Comparison of ENCODE assay signal across 14 cellular contexts in the genomic region with DNA sequence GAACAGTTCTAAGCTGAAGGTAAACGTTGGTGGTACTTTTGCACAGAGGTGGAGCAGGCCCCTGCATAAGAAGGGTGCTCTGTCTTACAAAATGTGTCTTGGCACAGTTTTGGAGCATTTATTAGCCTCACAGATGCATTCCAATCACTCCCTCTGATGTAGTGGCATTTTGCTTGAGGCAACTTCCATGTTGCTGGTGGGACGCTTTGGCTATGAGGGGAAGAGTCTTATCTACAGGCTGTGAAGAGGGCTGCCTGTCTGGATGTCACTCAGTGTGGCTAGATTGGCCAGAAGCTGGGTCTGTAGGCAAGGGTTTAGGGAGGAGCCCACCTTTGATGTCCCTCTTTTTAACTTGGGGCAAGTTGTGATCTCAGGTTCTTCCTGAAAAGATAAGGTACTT. TPM values are rescaled to one million over a fixed set of nuclear protein-coding genes. Genes with fewer than 3 reads are reported as not detected.
DNase-seq lines count a peak whose midpoint lies in the region; ATAC-seq and TF ChIP-seq lines count a peak whose summit lies in the region.
"Had no signal": no experiment of that assay in that cellular context is flagged by ENCODE, and none has a peak within 500 bp of the region (broad histone marks: within the 10 kb centered on the region; RNA-seq: fewer than 3 reads in every experiment).

No MANE protein-coding gene starts in this region.

- TF ChIP-seq POLR2A in uterus (IDR thresholded peaks at IDR 0.05) = no peak

- DNase-seq in left ventricle myocardium inferior (no peak), left cardiac atrium (no peak), uterus (no peak), amniotic stem cell (lab: John Stamatoyannopoulos, UW) (no peak)
- no peak for DNase-seq in activated naive CD8-positive, alpha-beta T cell treated with anti-CD3 and anti-CD28 coated beads, Interleukin-2, amount 10 ng/mL, durations not matched to agents 7 days and 5 days
- DNase-seq in activated CD4-positive, CD25-positive, alpha-beta regulatory T cell treated with anti-CD3 and anti-CD28 coated beads, Interleukin-2, amount 50 U/mL, for 72 hours = no peak
- DNase-seq: GF-D8, Kasumi-1, midbrain, NCI-H345 had no signal

- H3K4me1 ChIP-seq in left ventricle myocardium inferior (peaks cover 76% of the 10 kb centered on the region), mesodermal cell (ENCODE audit: control insufficient read depth, insufficient read depth, low read length, poor library complexity, severe bottlenecking) (peaks cover 23% of the 10 kb centered on the region), uterus (peaks cover 0 to 7% of the 10 kb centered on the region in 2 donors)

- 44 to 54% methylated on average over 1 to 2 of the region's 2 CpGs for WGBS in mesodermal cell (ENCODE audit: insufficient coverage in 2 of 2), 2 experiments

- H3K4me3 ChIP-seq in left ventricle myocardium inferior = no peak overlapping the region
- no peak overlapping the region for H3K4me3 ChIP-seq in mesodermal cell (ENCODE audit: extremely low read depth, insufficient read depth, low read length, poor library complexity, severe bottlenecking)
- no peak overlapping the region for H3K4me3 ChIP-seq in uterus

- peaks cover 38% of the 10 kb centered on the region for H3K4me1 Mint-ChIP-seq in activated naive CD8-positive, alpha-beta T cell treated with anti-CD3 and anti-CD28 coated beads, Interleukin-2, amount 10 ng/mL, durations not matched to agents 7 days and 5 days

- POLR2A ChIA-PET in activated naive CD8-positive, alpha-beta T cell treated with anti-CD3 and anti-CD28 coated beads, Interleukin-2, amount 10 ng/mL, durations not matched to agents 7 days and 5 days (lab: Charles Lee) = interaction anchor here (0.8 to 8.2 kb wide), 4 partner anchors 14 to 57 kb away, joined by 3 to 79 read pairs (median 4); no protein-coding TSS in a partner anchor

- ATAC-seq in left cardiac atrium (no peak), HG02763 (IDR thresholded peaks at IDR 0.05; ENCODE audit: unreplicated experiment) (no peak)
- ATAC-seq in activated naive CD8-positive, alpha-beta T cell treated with anti-CD3 and anti-CD28 coated beads, Interleukin-2, amount 10 ng/mL, durations not matched to agents 7 days and 5 days (ENCODE audit: low read depth) = no peak

- TF ChIP-seq CTCF in left ventricle myocardium inferior (IDR thresholded peaks at IDR 0.05; ENCODE audit: borderline replicate concordance) (no peak), uterus (IDR thresholded peaks at IDR 0.05) (no peak)

- no peaks in the 10 kb centered on the region for H3K27me3 Mint-ChIP-seq in activated naive CD8-positive, alpha-beta T cell treated with anti-CD3 and anti-CD28 coated beads, Interleukin-2, amount 10 ng/mL, durations not matched to agents 7 days and 5 days
- H3K27me3 Mint-ChIP-seq: activated CD4-positive, alpha-beta T cell treated with anti-CD3 and anti-CD28 coated beads for 36 hours had no signal

- peak overlapping the region; percentile 56 for H3K27ac ChIP-seq in left ventricle myocardium inferior (replicated peaks)
- H3K27ac ChIP-seq in mesodermal cell (ENCODE audit: low read depth, low read length, severe bottlenecking) = peak overlapping the region; percentile 36
- peak overlapping the region; percentile 59 to 68 for H3K27ac ChIP-seq in uterus

- no peaks in the 10 kb centered on the region for H3K9me3 Mint-ChIP-seq in activated naive CD8-positive, alpha-beta T cell treated with anti-CD3 and anti-CD28 coated beads, Interleukin-2, amount 10 ng/mL, durations not matched to agents 7 days and 5 days

- intact Hi-C loops in left ventricle myocardium inferior (cut with micrococcal nuclease) = no loop called here
- intact Hi-C loops in left cardiac atrium (cut with DNase I) = loop anchor here in 1 of 2 donors (10.0 kb wide), 1 partner anchor 108 kb away; a partner anchor contains a TSS
- intact Hi-C loops in uterus (cut with DNase I; ENCODE audit: low total_unique reads) = no loop called here

- H3K27ac Mint-ChIP-seq in activated naive CD8-positive, alpha-beta T cell treated with anti-CD3 and anti-CD28 coated beads, Interleukin-2, amount 10 ng/mL, durations not matched to agents 7 days and 5 days = peak overlapping the region; percentile 44
- H3K27ac Mint-ChIP-seq: activated CD4-positive, alpha-beta T cell treated with anti-CD3 and anti-CD28 coated beads for 36 hours had no signal

- H3K36me3 Mint-ChIP-seq in activated naive CD8-positive, alpha-beta T cell treated with anti-CD3 and anti-CD28 coated beads, Interleukin-2, amount 10 ng/mL, durations not matched to agents 7 days and 5 days = peaks cover 21% of the 10 kb centered on the region

- H3K4me3 Mint-ChIP-seq in activated naive CD8-positive, alpha-beta T cell treated with anti-CD3 and anti-CD28 coated beads, Interleukin-2, amount 10 ng/mL, durations not matched to agents 7 days and 5 days = no peak overlapping the region
- H3K4me3 Mint-ChIP-seq: activated CD4-positive, alpha-beta T cell treated with anti-CD3 and anti-CD28 coated beads for 36 hours had no signal

- no peaks in the 10 kb centered on the region for H3K27me3 ChIP-seq in left ventricle myocardium inferior (ENCODE audit: low read depth)
- no peaks in the 10 kb centered on the region for H3K27me3 ChIP-seq in uterus

- H3K36me3 ChIP-seq in left ventricle myocardium inferior (no peaks in the 10 kb centered on the region), mesodermal cell (ENCODE audit: control insufficient read depth, insufficient read depth, low read length) (peaks cover 26% of the 10 kb centered on the region), uterus (no peaks in the 10 kb centered on the region)

- H3K9me3 ChIP-seq in left ventricle myocardium inferior (replicated peaks) (no peaks in the 10 kb centered on the region), mesodermal cell (ENCODE audit: control insufficient read depth, low read length) (no peaks in the 10 kb centered on the region), uterus (no peaks in the 10 kb centered on the region)

RNA-seq across cellular contexts. Expression of a gene that starts 2.6 kb away (rescaled TPM):
- 17.1 TPM for total RNA-seq in left ventricle myocardium inferior
- total RNA-seq in left cardiac atrium = 10 to 100 TPM; 23.3 to 43.8 TPM
- 10 to 100 TPM; 51.7 to 53.6 TPM for total RNA-seq in activated naive CD8-positive, alpha-beta T cell treated with anti-CD3 and anti-CD28 coated beads, Interleukin-2, amount 10 ng/mL, durations not matched to agents 7 days and 5 days
- polyA plus RNA-seq in mesodermal cell (2013, experiment 1 of 2) = 40.2 TPM
- polyA plus RNA-seq in mesodermal cell (2013, experiment 2 of 2) = 31.4 TPM
- 10 to 100 TPM; 18.9 to 80.5 (median 46.3) TPM for total RNA-seq in uterus

RNA-seq across cellular contexts. Expression of a gene that starts 18.7 kb away (rescaled TPM):
- total RNA-seq in left ventricle myocardium inferior = 0.55 TPM
- 1 to 10 TPM; 1.3 to 1.9 TPM for total RNA-seq in left cardiac atrium
- total RNA-seq in activated naive CD8-positive, alpha-beta T cell treated with anti-CD3 and anti-CD28 coated beads, Interleukin-2, amount 10 ng/mL, durations not matched to agents 7 days and 5 days = 10 to 100 TPM; 67.9 to 75.2 TPM
- 27.1 TPM for polyA plus RNA-seq in mesodermal cell (2013, experiment 1 of 2)
- 24.8 TPM for polyA plus RNA-seq in mesodermal cell (2013, experiment 2 of 2)
- total RNA-seq in uterus = 10 to 100 TPM in 1 of 4 donors, under 1 TPM in 1, not detected in 2; 0.88 to 11.3 TPM

RNA-seq across cellular contexts. Expression of a gene that starts 58.1 kb away (rescaled TPM):
- 0.88 TPM for total RNA-seq in left ventricle myocardium inferior
- 1 to 10 TPM; 1.2 to 1.3 TPM for total RNA-seq in left cardiac atrium
- total RNA-seq in activated naive CD8-positive, alpha-beta T cell treated with anti-CD3 and anti-CD28 coated beads, Interleukin-2, amount 10 ng/mL, durations not matched to agents 7 days and 5 days = under 1 TPM in 1 of 2 experiments, not detected in 1; 0.48 TPM
- polyA plus RNA-seq in mesodermal cell (2013, experiment 1 of 2) = 0.37 TPM
- not detected for polyA plus RNA-seq in mesodermal cell (2013, experiment 2 of 2)
- 1 to 10 TPM in 1 of 4 donors, under 1 TPM in 1, not detected in 2; 0.83 to 3.8 TPM for total RNA-seq in uterus
- total RNA-seq: activated CD4-positive, alpha-beta T cell treated with anti-CD3 and anti-CD28 coated beads for 36 hours; SK-MEL-5 had no signal

Comparison
In these comparisons a context has a peak if more than half of its experiments do, and no peak if none do; other contexts are left out.
1. RNA of a gene that starts 18.7 kb away (total RNA-seq): 67.9 to 75.2 TPM in activated naive CD8-positive, alpha-beta T cell treated with anti-CD3 and anti-CD28 coated beads, Interleukin-2, amount 10 ng/mL, durations not matched to agents 7 days and 5 days; 1.3 to 1.9 TPM in left cardiac atrium, 0.88 to 11.3 TPM in uterus and 0.55 TPM in left ventricle myocardium inferior (single experiment); every median in the first group is over 4 times any median in the second.
2. Peak in every context shown above with its lines, with median percentiles within 50 percentile points of each other: H3K27ac ChIP-seq.